ENCODE assay signal across 22 cellular contexts in the genomic region with DNA sequence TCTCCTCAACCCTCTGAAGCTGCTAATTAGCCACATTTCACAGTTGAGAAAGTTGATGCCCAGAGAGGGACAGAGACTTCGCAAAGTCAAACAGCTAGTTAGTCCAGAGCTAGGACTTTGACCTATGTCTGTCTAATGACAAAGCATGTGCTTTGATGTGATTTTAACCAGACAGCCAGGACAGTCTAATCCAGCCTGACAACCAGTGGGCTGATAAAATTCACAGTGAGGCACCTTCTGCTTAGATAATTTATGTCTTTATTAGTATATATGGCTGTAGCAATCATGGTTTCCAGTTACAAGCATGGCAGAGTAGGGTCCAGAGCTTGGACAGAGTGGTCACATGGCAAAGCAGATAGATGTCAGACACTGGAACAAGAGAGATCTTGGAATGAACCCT.
"Had no signal": no experiment of that assay in that cellular context is flagged by ENCODE, and none has a peak within 500 bp of the region (broad histone marks: within the 10 kb centered on the region; RNA-seq: fewer than 3 reads in every experiment).

No MANE protein-coding gene starts in this region.

- H3K9me3 ChIP-seq: esophagus muscularis mucosa, gastroesophageal sphincter, heart left ventricle, left lung, right lobe of liver, thoracic aorta, tibial nerve, upper lobe of left lung had no signal

- H3K4me3 ChIP-seq: esophagus muscularis mucosa, gastroesophageal sphincter, heart left ventricle, hepatocyte, left lung, neural progenitor cell, right lobe of liver, thoracic aorta, tibial nerve, upper lobe of left lung had no signal

- H2AFZ ChIP-seq: hepatocyte, neural progenitor cell had no signal

- H3K9ac ChIP-seq: neural progenitor cell, parathyroid adenoma had no signal

- DNase-seq: dermis blood vessel endothelial cell; effector memory CD4-positive, alpha-beta T cell; foreskin keratinocyte; heart left ventricle; kidney; left lung; mesenchymal stem cell; midbrain; naive thymus-derived CD4-positive, alpha-beta T cell; right lobe of liver; small intestine; stimulated activated CD4-positive, alpha-beta T cell treated with anti-CD3 and anti-CD28 coated beads, Interleukin-15, amount 100 ng/mL, for 24 hours; stimulated activated CD4-positive, alpha-beta T cell treated with anti-CD3 and anti-CD28 coated beads, Interleukin-2, amount 100 ng/mL, for 48 hours; stimulated activated naive B cell treated with anti-CD40 and anti-IgM and Interleukin-4, amounts not matched to agents 10 μg/mL and 1 μg/mL and 100 μg/mL, for 72 hours; upper lobe of left lung had no signal

- H3K79me2 ChIP-seq: hepatocyte, parathyroid adenoma had no signal

- H3K27ac ChIP-seq: esophagus muscularis mucosa, foreskin keratinocyte, gastroesophageal sphincter, heart left ventricle, hepatocyte, left lung, neural progenitor cell, parathyroid adenoma, right lobe of liver, thoracic aorta, tibial nerve, upper lobe of left lung had no signal

- H3K4me2 ChIP-seq: hepatocyte, neural progenitor cell had no signal

- H3K36me3 ChIP-seq: esophagus muscularis mucosa, gastroesophageal sphincter, heart left ventricle, left lung, neural progenitor cell, right lobe of liver, thoracic aorta, tibial nerve, upper lobe of left lung had no signal

- H3K27me3 ChIP-seq: esophagus muscularis mucosa, gastroesophageal sphincter, heart left ventricle, hepatocyte, left lung, neural progenitor cell, right lobe of liver, tibial nerve, upper lobe of left lung had no signal

- H3K4me1 ChIP-seq: foreskin keratinocyte, gastroesophageal sphincter, left lung, right lobe of liver, upper lobe of left lung had no signal
